Comparison of ENCODE assay signal across 8 cellular contexts in genomic region chr20:38113401-38114325, GRCh38. TPM values are rescaled to one million over a fixed set of nuclear protein-coding genes. Genes with fewer than 3 reads are reported as not detected.
DNase-seq lines count a peak whose midpoint lies in the region; ATAC-seq and TF ChIP-seq lines count a peak whose summit lies in the region.

No MANE protein-coding gene starts in this region.

- no peak for ATAC-seq in lung (ENCODE audit: insufficient read depth, low FRiP score)
- no peak for ATAC-seq in T-helper 17 cell
- no peak for ATAC-seq in HG02571 (IDR thresholded peaks at IDR 0.05; ENCODE audit: unreplicated experiment)

- peaks cover 7% of the 10 kb centered on the region for H3K27me3 ChIP-seq in DOHH2 (ENCODE audit: control insufficient read depth, low read length)
- H3K27me3 ChIP-seq in lung (ENCODE audit: control insufficient read depth, insufficient read depth): no peaks in the 10 kb centered on the region
- H3K27me3 ChIP-seq in CD8-positive, alpha-beta memory T cell (ENCODE audit: insufficient read depth, low read length, poor library complexity, severe bottlenecking): no peaks in the 10 kb centered on the region

- no peaks in the 10 kb centered on the region for H3K9me3 ChIP-seq in DOHH2 (ENCODE audit: control insufficient read depth, insufficient read depth, low read length)
- no peaks in the 10 kb centered on the region for H3K9me3 ChIP-seq in lung (ENCODE audit: control insufficient read depth in 2 of 2, insufficient read depth in 1 of 2, low read length in 1 of 2)
- no peaks in the 10 kb centered on the region for H3K9me3 ChIP-seq in CD8-positive, alpha-beta memory T cell (ENCODE audit: low read length)
- no peaks in the 10 kb centered on the region for H3K9me3 ChIP-seq in T-helper 17 cell (ENCODE audit: control insufficient read depth, low read length, poor library complexity, severe bottlenecking)

- H3K9me3 Mint-ChIP-seq in CD8-positive, alpha-beta memory T cell: no peaks in the 10 kb centered on the region

- H3K27me3 Mint-ChIP-seq in CD8-positive, alpha-beta memory T cell: no peaks in the 10 kb centered on the region
- no peaks in the 10 kb centered on the region for H3K27me3 Mint-ChIP-seq in T-helper 17 cell

- peak overlapping the region in 2 of 8 donors; percentile 22 to 52 for H3K27ac Mint-ChIP-seq in CD8-positive, alpha-beta memory T cell
- no peak overlapping the region for H3K27ac Mint-ChIP-seq in T-helper 17 cell

- H3K4me1 ChIP-seq in DOHH2 (ENCODE audit: control insufficient read depth, low read length): no peaks in the 10 kb centered on the region
- peaks cover 22 to 23% of the 10 kb centered on the region in 2 donors for H3K4me1 ChIP-seq in lung (ENCODE audit: control insufficient read depth in 2 of 2, insufficient read depth in 2 of 2, low read length in 2 of 2)
- no peaks in the 10 kb centered on the region for H3K4me1 ChIP-seq in CD8-positive, alpha-beta memory T cell (ENCODE audit: insufficient read depth, low read length)

- H3K4me3 ChIP-seq in DOHH2 (ENCODE audit: low read length): no peak overlapping the region
- H3K4me3 ChIP-seq in lung: no peak overlapping the region
- H3K4me3 ChIP-seq in CD8-positive, alpha-beta memory T cell (ENCODE audit: low read length): no peak overlapping the region

- no peaks in the 10 kb centered on the region for H3K9me2 ChIP-seq in DOHH2 (replicated peaks; ENCODE audit: control insufficient read depth, low read length)

- no peaks in the 10 kb centered on the region for H3F3A ChIP-seq in DOHH2 (ENCODE audit: control insufficient read depth, insufficient read depth)

- WGBS in lung, 2 donors: 43 to 55% methylated on average over 10 of the region's 10 CpGs

- H3K4me1 Mint-ChIP-seq in CD8-positive, alpha-beta memory T cell: no peaks in the 10 kb centered on the region
- peaks cover 6% of the 10 kb centered on the region for H3K4me1 Mint-ChIP-seq in T-helper 17 cell

- CTCF ChIA-PET in CD8-positive, alpha-beta memory T cell (lab: Charles Lee): interaction anchor here (1.0 to 1.3 kb wide), 3 partner anchors 47 to 108 kb away, joined by 3 to 4 read pairs (median 4); no protein-coding TSS in a partner anchor

- H3K4me3 Mint-ChIP-seq in CD8-positive, alpha-beta memory T cell: no peak overlapping the region
- no peak overlapping the region for H3K4me3 Mint-ChIP-seq in T-helper 17 cell

- no peaks in the 10 kb centered on the region for H4K20me1 ChIP-seq in DOHH2 (ENCODE audit: control insufficient read depth, insufficient read depth, low read depth, low read length)

- H3K36me3 Mint-ChIP-seq in CD8-positive, alpha-beta memory T cell: no peaks in the 10 kb centered on the region
- no peaks in the 10 kb centered on the region for H3K36me3 Mint-ChIP-seq in T-helper 17 cell (ENCODE audit: low read depth)

- H3K27ac ChIP-seq in DOHH2 (ENCODE audit: low read depth, low read length): no peak overlapping the region
- no peak overlapping the region; the same call in 1 of the 2 replicates for H3K27ac ChIP-seq in VCaP
- H3K27ac ChIP-seq in lung (ENCODE audit: low read depth in 1 of 2, low read length in 1 of 2): peak overlapping the region; percentile 9 to 21
- H3K27ac ChIP-seq in CD8-positive, alpha-beta memory T cell (ENCODE audit: low read depth, low read length): no peak overlapping the region

- DNase-seq in Kasumi-1 (lab: John Stamatoyannopoulos, UW) (peak; percentile 62 to 76), lung (ENCODE audit: low spot score) (peak; percentile 36), T-helper 17 cell (no peak), Ammon's horn (ENCODE audit: low spot score) (no peak)
- DNase-seq in CD8-positive, alpha-beta memory T cell: no peak

- H3K4me2 ChIP-seq in DOHH2 (ENCODE audit: low read length): no peak overlapping the region

- no peaks in the 10 kb centered on the region for H3K36me3 ChIP-seq in DOHH2 (ENCODE audit: control insufficient read depth, low read length)
- no peaks in the 10 kb centered on the region for H3K36me3 ChIP-seq in lung (ENCODE audit: control insufficient read depth in 2 of 2, insufficient read depth in 2 of 2, low read length in 2 of 2)
- no peaks in the 10 kb centered on the region for H3K36me3 ChIP-seq in CD8-positive, alpha-beta memory T cell (ENCODE audit: insufficient read depth, low read length)

- H3K79me2 ChIP-seq in DOHH2 (ENCODE audit: control insufficient read depth, low read length): no peaks in the 10 kb centered on the region

- peak; percentile 35 for TF ChIP-seq CTCF in DOHH2 (IDR thresholded peaks at IDR 0.05; ENCODE audit: low read depth, low read length, poor library complexity, severe bottlenecking)
- peak; percentile 19; the same call in 1 of the 2 replicates for TF ChIP-seq CTCF in VCaP (conservative IDR thresholded peaks at IDR 0.05)
- TF ChIP-seq CTCF in lung (IDR thresholded peaks at IDR 0.05; ENCODE audit: control extremely low read depth, extremely low read depth): peak; percentile 24

- POLR2A ChIA-PET in CD8-positive, alpha-beta memory T cell (lab: Charles Lee): no interaction called here

RNA-seq across cellular contexts. Expression of gene TGM2, which starts 51.4 kb away (rescaled TPM):
- total RNA-seq in lung: 100 to 1,000 TPM; 194 to 476 TPM
- polyA plus RNA-seq in lung: 100 to 1,000 TPM in 1 of 2 donors, 10 to 100 TPM in 1; 85.0 to 457 TPM
- total RNA-seq in CD8-positive, alpha-beta memory T cell: not detected
- polyA plus RNA-seq in CD8-positive, alpha-beta memory T cell: not detected
- under 1 TPM; 0.37 to 0.76 TPM for total RNA-seq in T-helper 17 cell

Comparison
In these comparisons a context has a peak if more than half of its experiments do, and no peak if none do; other contexts are left out.
1. H3K27ac ChIP-seq: peak in lung (2 of 2); none in DOHH2 (single experiment), VCaP (single experiment) and CD8-positive, alpha-beta memory T cell (single experiment).
2. DNase-seq: peak in Kasumi-1 (2 of 2) and lung (single experiment); none in CD8-positive, alpha-beta memory T cell (0 of 5), T-helper 17 cell (0 of 3) and Ammon's horn (single experiment).
3. RNA of gene TGM2, which starts 51.4 kb away (total RNA-seq): 194 to 476 TPM in lung; 0.37 to 0.76 TPM in T-helper 17 cell and not detected in CD8-positive, alpha-beta memory T cell; every median in the first group is over 100 times any median in the second.
4. Peak in every context shown above with its lines, with median percentiles within 50 percentile points of each other: CTCF ChIP-seq.